ENCODE assay signal across 8 cellular contexts in the genomic region with DNA sequence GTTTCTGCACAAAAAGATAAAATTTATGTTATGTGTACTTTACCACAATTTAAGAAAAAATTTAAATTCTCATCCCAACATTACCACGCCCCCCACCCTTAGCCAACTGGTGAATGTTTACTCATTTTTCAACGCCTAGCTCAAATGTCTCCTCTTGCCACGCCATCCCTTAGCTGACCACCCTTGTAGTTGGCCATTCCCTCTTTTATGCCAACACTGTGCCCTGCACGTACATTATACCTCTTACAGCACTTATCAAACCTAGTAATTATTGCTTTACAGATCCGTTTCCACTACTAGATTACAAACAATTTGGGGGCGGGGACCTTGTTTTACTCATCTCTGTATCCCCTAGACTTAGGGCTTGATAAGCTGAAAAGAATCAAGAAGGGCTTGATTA. TPM values are rescaled to one million over a fixed set of nuclear protein-coding genes. Genes with fewer than 3 reads are reported as not detected.
DNase-seq lines count a peak whose midpoint lies in the region; ATAC-seq and TF ChIP-seq lines count a peak whose summit lies in the region.

No MANE protein-coding gene starts in this region.

- intact Hi-C loops in CD8-positive, alpha-beta T cell (cut with DNase I, micrococcal nuclease) = loop anchor here (2.0 to 5.0 kb wide), 3 partner anchors 39 to 57 kb away; a partner anchor contains a TSS
- intact Hi-C loops in prostate gland (cut with DNase I) (no loop called here), left ventricle myocardium superior (cut with micrococcal nuclease) (no loop called here)

- no peaks in the 10 kb centered on the region for H3K27me3 Mint-ChIP-seq in CD8-positive, alpha-beta T cell (ENCODE audit: low read depth)
- H3K27me3 Mint-ChIP-seq in brain = peaks cover 3% of the 10 kb centered on the region
- H3K27me3 Mint-ChIP-seq in naive B cell = no peaks in the 10 kb centered on the region

- TF ChIP-seq POLR2A in prostate gland (IDR thresholded peaks at IDR 0.05) = no peak

- H3K4me3 Mint-ChIP-seq in CD8-positive, alpha-beta T cell = peak overlapping the region; percentile 62
- H3K4me3 Mint-ChIP-seq in brain (peak overlapping the region; percentile 78 to 87 (median 81)), naive B cell (peak overlapping the region in 6 of 8 donors; percentile 44 to 89 (median 67))

- H3K27ac ChIP-seq in CD8-positive, alpha-beta T cell (ENCODE audit: low read depth, low read length) = no peak overlapping the region
- no peak overlapping the region for H3K27ac ChIP-seq in prostate gland

- CTCF ChIA-PET in CD8-positive, alpha-beta T cell (lab: Charles Lee) = no interaction called here

- H3K36me3 ChIP-seq in CD8-positive, alpha-beta T cell (ENCODE audit: insufficient read depth, low read length) = no peaks in the 10 kb centered on the region
- no peaks in the 10 kb centered on the region for H3K36me3 ChIP-seq in prostate gland

- DNase-seq in CD8-positive, alpha-beta T cell = no peak
- no peak for DNase-seq in Jurkat, Clone E6-1 (ENCODE audit: low read depth, low spot score)
- DNase-seq in naive B cell (no peak), prostate gland (ENCODE audit: low spot score) (no peak), left ventricle myocardium superior (no peak), GM20000 (ENCODE audit: low spot score) (no peak), RKO (ENCODE audit: low spot score) (no peak)

- H3K27ac Mint-ChIP-seq in CD8-positive, alpha-beta T cell = no peak overlapping the region
- H3K27ac Mint-ChIP-seq in brain (no peak overlapping the region), naive B cell (peak overlapping the region in 1 of 6 donors; percentile 47)

- no peaks in the 10 kb centered on the region for H3K9me3 Mint-ChIP-seq in CD8-positive, alpha-beta T cell
- H3K9me3 Mint-ChIP-seq in brain (peaks cover 0 to 8% (median 0%) of the 10 kb centered on the region in 5 experiments), naive B cell (no peaks in the 10 kb centered on the region)

- TF ChIP-seq CTCF in CD8-positive, alpha-beta T cell (IDR thresholded peaks at IDR 0.05) = no peak
- TF ChIP-seq CTCF in brain (conservative IDR thresholded peaks at IDR 0.05) (no peak), prostate gland (IDR thresholded peaks at IDR 0.05) (no peak), GM20000 (IDR thresholded peaks at IDR 0.05; ENCODE audit: extremely low read depth, missing control alignments) (no peak)

- peaks cover 6% of the 10 kb centered on the region for H3K4me1 Mint-ChIP-seq in CD8-positive, alpha-beta T cell (ENCODE audit: low read depth)
- H3K4me1 Mint-ChIP-seq in brain (peaks cover 11% of the 10 kb centered on the region), naive B cell (peaks cover 0 to 8% (median 3%) of the 10 kb centered on the region in 3 donors)

- peaks cover 5% of the 10 kb centered on the region for H3K4me1 ChIP-seq in CD8-positive, alpha-beta T cell (ENCODE audit: insufficient read depth, low read length)
- H3K4me1 ChIP-seq in prostate gland (replicated peaks) = no peaks in the 10 kb centered on the region

- H3K36me3 Mint-ChIP-seq in CD8-positive, alpha-beta T cell = no peaks in the 10 kb centered on the region
- H3K36me3 Mint-ChIP-seq in brain (peaks cover 11% of the 10 kb centered on the region), naive B cell (peaks cover 0 to 4% of the 10 kb centered on the region in 2 donors)

- no peak for ATAC-seq in CD8-positive, alpha-beta T cell
- no peak for ATAC-seq in naive B cell (ENCODE audit: low read depth in 2 of 2)
- ATAC-seq in left ventricle myocardium superior = no peak

- no peaks in the 10 kb centered on the region for H3K27me3 ChIP-seq in CD8-positive, alpha-beta T cell (ENCODE audit: insufficient read depth, low read length)
- H3K27me3 ChIP-seq in prostate gland (replicated peaks; ENCODE audit: insufficient read depth) = no peaks in the 10 kb centered on the region

- H3K9me3 ChIP-seq in CD8-positive, alpha-beta T cell (ENCODE audit: low read length) = no peaks in the 10 kb centered on the region
- H3K9me3 ChIP-seq in prostate gland = no peaks in the 10 kb centered on the region

- 11% methylated on average over 6 of the region's 6 CpGs for WGBS in prostate gland

- H3K4me3 ChIP-seq in CD8-positive, alpha-beta T cell (ENCODE audit: low read depth, low read length) = peak overlapping the region; percentile 34
- peak overlapping the region; percentile 71 for H3K4me3 ChIP-seq in Jurkat, Clone E6-1 (ENCODE audit: low read length)
- H3K4me3 ChIP-seq in prostate gland = no peak overlapping the region

- POLR2A ChIA-PET in CD8-positive, alpha-beta T cell (lab: Charles Lee) = interaction anchor here (0.8 to 1.0 kb wide), 2 partner anchors 39 to 57 kb away, joined by 3 to 5 read pairs; a partner anchor contains a TSS

RNA-seq across cellular contexts. Expression of a gene that starts 0.6 kb away (rescaled TPM):
- total RNA-seq in CD8-positive, alpha-beta T cell = under 1 TPM; 0.11 TPM
- polyA plus RNA-seq in Jurkat, Clone E6-1 (2012; ENCODE audit: insufficient read depth, insufficient read length) = 14.0 TPM
- polyA plus RNA-seq in brain (ENCODE audit: insufficient read depth, low read depth, low replicate concordance) (2.4 TPM), naive B cell (ENCODE audit: low read depth in 6 of 6) (under 1 TPM in 5 of 6 donors, not detected in 1; 0.30 to 0.85 (median 0.54) TPM)
- total RNA-seq in prostate gland (under 1 TPM; 0.59 to 0.85 TPM), left ventricle myocardium superior (0.05 TPM)

RNA-seq across cellular contexts. Expression of a gene that starts 38.9 kb away (rescaled TPM):
- total RNA-seq in CD8-positive, alpha-beta T cell = 1,000 to 10,000 TPM; 1,509 to 1,538 TPM
- 1,994 TPM for polyA plus RNA-seq in Jurkat, Clone E6-1 (2012; ENCODE audit: insufficient read depth, insufficient read length)
- polyA plus RNA-seq in brain (ENCODE audit: insufficient read depth, low read depth, low replicate concordance) (1,997 TPM), naive B cell (ENCODE audit: low read depth in 6 of 6) (100 to 1,000 TPM; 500 to 821 (median 751) TPM)
- total RNA-seq in prostate gland (1,000 to 10,000 TPM in 1 of 2 donors, 100 to 1,000 TPM in 1; 662 to 1,180 TPM), left ventricle myocardium superior (380 TPM)

RNA-seq across cellular contexts. Expression of a gene that starts 56.6 kb away (rescaled TPM):
- 1 to 10 TPM in 1 of 2 experiments, under 1 TPM in 1; 0.35 to 1.1 TPM for total RNA-seq in CD8-positive, alpha-beta T cell
- 68.0 TPM for polyA plus RNA-seq in Jurkat, Clone E6-1 (2012; ENCODE audit: insufficient read depth, insufficient read length)
- 26.1 TPM for polyA plus RNA-seq in brain (ENCODE audit: insufficient read depth, low read depth, low replicate concordance)
- polyA plus RNA-seq in naive B cell (ENCODE audit: low read depth in 6 of 6) = 10 to 100 TPM; 26.0 to 44.6 (median 35.6) TPM
- 1 to 10 TPM; 7.7 to 8.9 TPM for total RNA-seq in prostate gland
- total RNA-seq in left ventricle myocardium superior = 10.3 TPM

Comparison
In these comparisons a context has a peak if more than half of its experiments do, and no peak if none do; other contexts are left out.
1. H3K4me3 ChIP-seq: peak in CD8-positive, alpha-beta T cell (single experiment) and Jurkat, Clone E6-1 (single experiment); none in prostate gland (0 of 2).
2. intact Hi-C loops: an anchor here in CD8-positive, alpha-beta T cell (2.0 to 5.0 kb wide); none called in prostate gland and left ventricle myocardium superior.
3. Peak in every context shown above with its lines, with median percentiles within 50 percentile points of each other: H3K4me3 Mint-ChIP-seq.